23 cellular contexts compared by ENCODE assay signal in the genomic region with DNA sequence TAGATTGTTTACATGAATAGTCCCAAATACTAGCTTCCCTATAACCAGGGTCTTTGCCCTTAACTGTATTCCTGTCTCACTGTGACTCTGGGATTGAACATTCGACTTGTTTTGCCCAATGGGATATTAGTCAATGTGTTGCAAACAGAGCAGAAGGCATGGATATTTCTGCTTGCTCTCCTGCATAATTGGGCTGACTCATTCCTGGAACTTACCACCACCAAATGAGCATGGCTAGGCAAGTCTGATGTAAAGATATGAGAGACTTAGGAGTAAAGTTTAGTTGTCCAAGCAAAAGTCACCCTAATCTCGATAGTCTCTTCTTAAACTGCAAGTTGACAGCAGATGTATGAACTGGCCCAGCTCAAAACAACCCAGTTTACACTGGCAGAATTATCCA.
DNase-seq lines count a peak whose midpoint lies in the region; ATAC-seq and FAIRE-seq lines count a peak whose summit lies in the region.
"Had no signal": no experiment of that assay in that cellular context is flagged by ENCODE, and none has a peak within 500 bp of the region (broad histone marks: within the 10 kb centered on the region; RNA-seq: fewer than 3 reads in every experiment).

No MANE protein-coding gene starts in this region.

- FAIRE-seq in GM19239 (lab: Jason Lieb, UNC), result no peak
- FAIRE-seq: G401.6, GM18507 had no signal

- DNase-seq in HT1080 (ENCODE audit: low read depth) (peak; percentile 1), astrocyte of the hippocampus (ENCODE audit: low read depth, low spot score) (peak; percentile 18), superior temporal gyrus (ENCODE audit: extremely low spot score) (peak; percentile 6), sciatic nerve (ENCODE audit: low spot score) (no peak), GM19239 (ENCODE audit: insufficient read length, low spot score) (no peak), foreskin melanocyte (no peak)
- DNase-seq: ACHN; Caco-2; CD4-positive, alpha-beta memory T cell; H9; HFFc6; KBM-7; NCI-H1105; NCI-H146; NCI-H2029; NCI-H2227 treated with DMSO at 0.1 percent for 48 hours; NCI-H524; NCI-H774; NK-92 treated with Interleukin-12 subunit alpha and Interleukin-12 subunit beta, amount 100 ng/mL, for 24 hours; Peyer's patch had no signal

- ATAC-seq in GM18861 (IDR thresholded peaks at IDR 0.05; ENCODE audit: unreplicated experiment), result peak; percentile 40
- no peak for ATAC-seq in sciatic nerve

- intact Hi-C loops in sciatic nerve (cut with DNase I), result no loop called here

Comparison
In these comparisons a context has a peak if more than half of its experiments do, and no peak if none do; other contexts are left out.
1. DNase-seq: peak in HT1080 (single experiment), astrocyte of the hippocampus (single experiment) and superior temporal gyrus (single experiment); none in sciatic nerve (single experiment), GM19239 (single experiment) and foreskin melanocyte (single experiment).